In genomic region chr14:89351364-89351957, GRCh38 we compare ENCODE assay signal across 1 cellular context.
TF ChIP-seq lines count a peak whose summit lies in the region.

No MANE protein-coding gene starts in this region.

TF ChIP-seq in HepG2, 621 proteins besides CTCF, POLR2A, EP300 and RAD21 (continued from another document and continues in another):
- TF ChIP-seq PATZ1 (CRISPR knock-in tag; IDR thresholded peaks at IDR 0.05) (peak; percentile 73), PRDM10 (CRISPR knock-in tag; IDR thresholded peaks at IDR 0.05; ENCODE audit: low read depth) (no peak), REL (CRISPR knock-in tag; conservative IDR thresholded peaks at IDR 0.05) (0 out of 2 replicates have a peak, but pooled peaks have one; percentile 37), AHR (CRISPR knock-in tag; IDR thresholded peaks at IDR 0.05) (no peak; the same call in 1 of the 2 replicates), SRSF1 (optimal IDR thresholded peaks at IDR 0.05; ENCODE audit: low read depth, low read length) (no peak), E2F2 (CRISPR knock-in tag; IDR thresholded peaks at IDR 0.05; ENCODE audit: borderline replicate concordance) (no peak), GATAD2A (CRISPR knock-in tag; IDR thresholded peaks at IDR 0.05) (peak; percentile 76; the same call in 1 of the 2 replicates), ELF4 (CRISPR knock-in tag; IDR thresholded peaks at IDR 0.05; ENCODE audit: borderline replicate concordance) (0 out of 2 replicates have a peak, but pooled peaks have one; percentile 55), PAXIP1 (CRISPR knock-in tag; conservative IDR thresholded peaks at IDR 0.05) (peak; percentile 94), IRF9 (CRISPR knock-in tag; IDR thresholded peaks at IDR 0.05; ENCODE audit: borderline replicate concordance) (no peak), ATF2 (CRISPR knock-in tag; IDR thresholded peaks at IDR 0.05) (peak; percentile 45; the same call in 1 of the 2 replicates), STAT5B (CRISPR knock-in tag; IDR thresholded peaks at IDR 0.05) (peak; percentile 79; the same call in 1 of the 2 replicates), THAP11 (CRISPR knock-in tag; IDR thresholded peaks at IDR 0.05) (peak; percentile 55), USF2 (IDR thresholded peaks at IDR 0.05; ENCODE audit: low read depth, low read length) (no peak), USF2 (CRISPR knock-in tag; IDR thresholded peaks at IDR 0.05; ENCODE audit: borderline replicate concordance) (no peak), ZEB1 (IDR thresholded peaks at IDR 0.05; ENCODE audit: insufficient replicate concordance, low read depth) (peak; percentile 72), HMG20B (CRISPR knock-in tag; conservative IDR thresholded peaks at IDR 0.05) (peak; percentile 77), KAT7 (CRISPR knock-in tag; IDR thresholded peaks at IDR 0.05; ENCODE audit: borderline replicate concordance) (peak; percentile 59; the same call in 1 of the 2 replicates), FOXO1 (CRISPR knock-in tag; IDR thresholded peaks at IDR 0.05) (peak; percentile 97), SMAD3 (CRISPR knock-in tag; IDR thresholded peaks at IDR 0.05) (peak; percentile 59; the same call in 1 of the 2 replicates), ZNF609 (CRISPR knock-in tag; IDR thresholded peaks at IDR 0.05; ENCODE audit: borderline replicate concordance) (peak; percentile 98), FUBP1 (CRISPR knock-in tag; IDR thresholded peaks at IDR 0.05; ENCODE audit: borderline replicate concordance) (peak; percentile 76; the same call in 1 of the 2 replicates), ZNF251 (CRISPR knock-in tag; IDR thresholded peaks at IDR 0.05) (no peak), REPIN1 (CRISPR knock-in tag; IDR thresholded peaks at IDR 0.05; ENCODE audit: borderline replicate concordance, low read depth) (peak; percentile 59; the same call in 1 of the 2 replicates), ATRX (CRISPR knock-in tag; IDR thresholded peaks at IDR 0.05; ENCODE audit: borderline replicate concordance) (no peak), NFIC (IDR thresholded peaks at IDR 0.05; ENCODE audit: low read length) (peak; percentile 99), ETV5 (CRISPR knock-in tag; IDR thresholded peaks at IDR 0.05; ENCODE audit: borderline replicate concordance) (peak; percentile 100), TFAP4 (IDR thresholded peaks at IDR 0.05; ENCODE audit: borderline replicate concordance, low read depth) (peak; percentile 54; the same call in 1 of the 2 replicates), RFXANK (CRISPR knock-in tag; IDR thresholded peaks at IDR 0.05) (no peak), PRPF4 (IDR thresholded peaks at IDR 0.05; ENCODE audit: low read depth, low read length, poor library complexity, severe bottlenecking) (peak; percentile 11)
